In genomic region chr7:91242097-91242846, GRCh38 we compare ENCODE assay signal across 15 cellular contexts. TPM values are rescaled to one million over a fixed set of nuclear protein-coding genes. Genes with fewer than 3 reads are reported as not detected.
DNase-seq lines count a peak whose midpoint lies in the region; ATAC-seq, FAIRE-seq and TF ChIP-seq lines count a peak whose summit lies in the region.
"Had no signal": no experiment of that assay in that cellular context is flagged by ENCODE, and none has a peak within 500 bp of the region (broad histone marks: within the 10 kb centered on the region; RNA-seq: fewer than 3 reads in every experiment).

No MANE protein-coding gene starts in this region.

- WGBS in GM23248 (ENCODE audit: low coverage in 1 of 2, low lambda C conversion rate in 2 of 2, missing lambda C conversion rate in 2 of 2), 2 experiments = 47 to 48% methylated on average over 8 of the region's 8 CpGs

- H2AFZ ChIP-seq in GM23248 (no peak overlapping the region), neural progenitor cell (replicated peaks) (no peak overlapping the region)
- H2AFZ ChIP-seq: GM23338 had no signal

- no peak overlapping the region for H3K4me3 Mint-ChIP-seq in neural progenitor cell
- H3K4me3 Mint-ChIP-seq: B cell; central memory CD8-positive, alpha-beta T cell; GM23338; stimulated activated naive CD8-positive, alpha-beta T cell treated with anti-CD3 and anti-CD28 coated beads, Interleukin-15, Interleukin-2, amounts not matched to agents 100 ng/mL and 50 ng/mL, for 24 hours had no signal

- FAIRE-seq in RCC 7860 (lab: Jason Lieb, UNC) = peak; percentile 91

- H3K9ac ChIP-seq in GM23248 (no peak overlapping the region), neural progenitor cell (no peak overlapping the region)

- H3K36me3 Mint-ChIP-seq in neural progenitor cell = no peaks in the 10 kb centered on the region

- no peaks in the 10 kb centered on the region for H3K27me3 ChIP-seq in A673 (replicated peaks; ENCODE audit: insufficient read depth, low read depth, low read length, poor library complexity)
- H3K27me3 ChIP-seq in GM23248 (replicated peaks; ENCODE audit: insufficient read depth) = no peaks in the 10 kb centered on the region
- no peaks in the 10 kb centered on the region for H3K27me3 ChIP-seq in foreskin keratinocyte
- no peaks in the 10 kb centered on the region for H3K27me3 ChIP-seq in neural progenitor cell
- H3K27me3 ChIP-seq: SJCRH30 had no signal

- H3K4me3 ChIP-seq in A673 (ENCODE audit: low read depth, low read length, poor library complexity, severe bottlenecking) (no peak overlapping the region), GM23248 (no peak overlapping the region), neural progenitor cell (no peak overlapping the region)
- H3K4me3 ChIP-seq: GM23338, SJCRH30 had no signal

- H3K4me2 ChIP-seq in GM23248 (ENCODE audit: unreplicated experiment) = peak overlapping the region; percentile 40
- no peak overlapping the region for H3K4me2 ChIP-seq in neural progenitor cell
- H3K4me2 ChIP-seq: GM23338 had no signal

- intact Hi-C loops in A673 (cut with micrococcal nuclease; ENCODE audit: unreplicated experiment) = no loop called here

- H3K4me1 Mint-ChIP-seq in neural progenitor cell = peaks cover 25% of the 10 kb centered on the region
- H3K4me1 Mint-ChIP-seq: B cell; central memory CD8-positive, alpha-beta T cell had no signal

- POLR2A ChIA-PET in A673 (lab: Charles Lee; ENCODE audit: low non-redundant PET) = no interaction called here

- peak; percentile 96 for DNase-seq in A673 (ENCODE audit: low spot score)
- peak; percentile 89 for DNase-seq in GM23248
- DNase-seq in RCC 7860 (ENCODE audit: low spot score) = peak; percentile 81
- peak in 1 of 2 donors; percentile 32 for DNase-seq in foreskin keratinocyte
- DNase-seq in NCI-H1048 (lab: John Stamatoyannopoulos, UW) = no peak
- DNase-seq in NCI-H524 (lab: John Stamatoyannopoulos, UW) = no peak
- no peak for DNase-seq in NCI-H1417 treated with DMSO at 0.1 percent for 48 hours (lab: John Stamatoyannopoulos, UW)
- no peak for DNase-seq in neural progenitor cell (ENCODE audit: low spot score)
- DNase-seq: NCI-H526 treated with DMSO at 0.1 percent for 48 hours, right cardiac atrium, SJCRH30 had no signal

- H3K27me3 Mint-ChIP-seq in neural progenitor cell (ENCODE audit: insufficient read depth, low read depth) = peaks cover 2% of the 10 kb centered on the region
- H3K27me3 Mint-ChIP-seq: central memory CD8-positive, alpha-beta T cell had no signal

- H3K27ac ChIP-seq in A673 (ENCODE audit: low read depth, low read length, poor library complexity, severe bottlenecking) = peak overlapping the region; percentile 74
- peak overlapping the region; percentile 39; the same call in 1 of the 2 replicates for H3K27ac ChIP-seq in GM23248
- H3K27ac ChIP-seq in foreskin keratinocyte = no peak overlapping the region
- no peak overlapping the region for H3K27ac ChIP-seq in neural progenitor cell
- H3K27ac ChIP-seq: SJCRH30 had no signal

- no peaks in the 10 kb centered on the region for H3K9me3 Mint-ChIP-seq in neural progenitor cell
- H3K9me3 Mint-ChIP-seq: central memory CD8-positive, alpha-beta T cell; GM23338; stimulated activated naive CD8-positive, alpha-beta T cell treated with anti-CD3 and anti-CD28 coated beads, Interleukin-15, Interleukin-2, amounts not matched to agents 100 ng/mL and 50 ng/mL, for 24 hours had no signal

- peaks cover 43% of the 10 kb centered on the region for H3F3A ChIP-seq in GM23248 (ENCODE audit: insufficient read depth)
- H3F3A ChIP-seq in neural progenitor cell (ENCODE audit: low read depth) = no peaks in the 10 kb centered on the region

- H3K79me2 ChIP-seq in GM23248 (ENCODE audit: insufficient read depth) (no peaks in the 10 kb centered on the region), neural progenitor cell (ENCODE audit: low read depth) (no peaks in the 10 kb centered on the region)

- BruUV-seq in A673 (replicated peaks; lab: Mats Ljungman, UMichigan) = TSS peak; percentile 58

- no peaks in the 10 kb centered on the region for H3K9me3 ChIP-seq in A673 (ENCODE audit: low read depth, low read length, poor library complexity, severe bottlenecking)
- no peaks in the 10 kb centered on the region for H3K9me3 ChIP-seq in GM23248 (ENCODE audit: low read depth)
- no peaks in the 10 kb centered on the region for H3K9me3 ChIP-seq in neural progenitor cell (ENCODE audit: low read depth)
- H3K9me3 ChIP-seq: SJCRH30 had no signal

- H3K27ac Mint-ChIP-seq in neural progenitor cell = no peak overlapping the region
- H3K27ac Mint-ChIP-seq: B cell; GM23338; stimulated activated naive CD8-positive, alpha-beta T cell treated with anti-CD3 and anti-CD28 coated beads, Interleukin-15, Interleukin-2, amounts not matched to agents 100 ng/mL and 50 ng/mL, for 24 hours had no signal

- peak; percentile 75 for ATAC-seq in foreskin keratinocyte
- ATAC-seq: GM23338, right cardiac atrium had no signal

- H3K9me2 ChIP-seq in GM23248 (ENCODE audit: insufficient read depth) = no peaks in the 10 kb centered on the region

- CTCF ChIA-PET in A673 (lab: Charles Lee) = interaction anchor here (0.6 kb wide), 1 partner anchor 146 kb away, joined by 3 read pairs; no protein-coding TSS in a partner anchor

- in situ Hi-C loops in GM23248 (cut with MboI) = no loop called here

- TF ChIP-seq CTCF in A673 (conservative IDR thresholded peaks at IDR 0.05; ENCODE audit: low read depth, low read length) (no peak; the same call in 1 of the 2 replicates), foreskin keratinocyte (conservative IDR thresholded peaks at IDR 0.05) (no peak), neural progenitor cell (IDR thresholded peaks at IDR 0.05) (no peak)

- H3K36me3 ChIP-seq in A673 (ENCODE audit: insufficient read depth, low read length, poor library complexity, severe bottlenecking) (no peaks in the 10 kb centered on the region), GM23248 (ENCODE audit: low read depth) (no peaks in the 10 kb centered on the region), neural progenitor cell (no peaks in the 10 kb centered on the region)
- H3K36me3 ChIP-seq: SJCRH30 had no signal

- H3K4me1 ChIP-seq in A673 (ENCODE audit: insufficient read depth, low read length, poor library complexity, severe bottlenecking) (peaks cover 48% of the 10 kb centered on the region), GM23248 (ENCODE audit: insufficient read depth) (peaks cover 59% of the 10 kb centered on the region), foreskin keratinocyte (no peaks in the 10 kb centered on the region), neural progenitor cell (no peaks in the 10 kb centered on the region)

- H4K20me1 ChIP-seq in GM23248 (ENCODE audit: insufficient read depth) (no peaks in the 10 kb centered on the region), neural progenitor cell (ENCODE audit: low read depth) (no peaks in the 10 kb centered on the region)

RNA-seq across cellular contexts. Expression of gene FZD1, which starts 22.0 kb away (rescaled TPM):
- 47.6 and 49.9 TPM in 2 replicates for total RNA-seq in A673 (2021)
- 15.1 and 18.5 TPM in 2 replicates for total RNA-seq in GM23248 (2014; rRNA removed; shearing (Covaris generic))
- 3.8 and 4.0 TPM in 2 replicates for polyA plus RNA-seq in GM23248 (2016; fragmentation: Nextera tagmentation; extraction: Ambion mirVana)
- 3.7 and 4.1 TPM in 2 replicates for total RNA-seq in foreskin keratinocyte
- 1.5 and 1.8 TPM in 2 replicates for polyA plus RNA-seq in foreskin keratinocyte
- 5.1 and 10.9 TPM in 2 replicates for total RNA-seq in neural progenitor cell (ENCODE audit: low replicate concordance)

Comparison
In these comparisons a context has a peak if more than half of its experiments do, and no peak if none do; other contexts are left out.
1. DNase-seq: peak in A673 (single experiment), GM23248 (single experiment) and RCC 7860 (single experiment); none in NCI-H1048 (single experiment), NCI-H524 (0 of 2), NCI-H1417 treated with DMSO at 0.1 percent for 48 hours (single experiment) and neural progenitor cell (single experiment).
2. H3K27ac ChIP-seq: peak in A673 (single experiment) and GM23248 (single experiment); none in foreskin keratinocyte (single experiment) and neural progenitor cell (single experiment).